Comparison of ENCODE assay signal across 1 cellular context in genomic region chr19:48480476-48481190, GRCh38.
TF ChIP-seq lines count a peak whose summit lies in the region.

No MANE protein-coding gene starts in this region.

TF ChIP-seq in GM23338, 12 proteins besides CTCF, POLR2A, EP300 and RAD21:
- TF ChIP-seq POLR2AphosphoS5 (IDR thresholded peaks at IDR 0.05; ENCODE audit: low read depth) (no peak; the same call in 1 of the 2 replicates), REST (IDR thresholded peaks at IDR 0.05; ENCODE audit: unreplicated experiment) (no peak), CREB1 (CRISPR knock-in tag; IDR thresholded peaks at IDR 0.05; ENCODE audit: low read depth) (no peak), EZH2phosphoT487 (IDR thresholded peaks at IDR 0.05; ENCODE audit: unreplicated experiment) (no peak), NANOG (IDR thresholded peaks at IDR 0.05; ENCODE audit: borderline replicate concordance) (no peak), ZNF114 (CRISPR knock-in tag; IDR thresholded peaks at IDR 0.05) (no peak), JUNB (IDR thresholded peaks at IDR 0.05; ENCODE audit: unreplicated experiment) (no peak), ZNF462 (CRISPR knock-in tag; IDR thresholded peaks at IDR 0.05) (no peak), STAT1 (IDR thresholded peaks at IDR 0.05; ENCODE audit: unreplicated experiment) (no peak), EZH2 (IDR thresholded peaks at IDR 0.05; ENCODE audit: low read depth, unreplicated experiment) (no peak), ETS1 (IDR thresholded peaks at IDR 0.05) (no peak), ZNF331 (CRISPR knock-in tag; IDR thresholded peaks at IDR 0.05; ENCODE audit: low read depth) (no peak)
TF ChIP-seq in GM23338: peak in this region for 0.
